In the genomic region with DNA sequence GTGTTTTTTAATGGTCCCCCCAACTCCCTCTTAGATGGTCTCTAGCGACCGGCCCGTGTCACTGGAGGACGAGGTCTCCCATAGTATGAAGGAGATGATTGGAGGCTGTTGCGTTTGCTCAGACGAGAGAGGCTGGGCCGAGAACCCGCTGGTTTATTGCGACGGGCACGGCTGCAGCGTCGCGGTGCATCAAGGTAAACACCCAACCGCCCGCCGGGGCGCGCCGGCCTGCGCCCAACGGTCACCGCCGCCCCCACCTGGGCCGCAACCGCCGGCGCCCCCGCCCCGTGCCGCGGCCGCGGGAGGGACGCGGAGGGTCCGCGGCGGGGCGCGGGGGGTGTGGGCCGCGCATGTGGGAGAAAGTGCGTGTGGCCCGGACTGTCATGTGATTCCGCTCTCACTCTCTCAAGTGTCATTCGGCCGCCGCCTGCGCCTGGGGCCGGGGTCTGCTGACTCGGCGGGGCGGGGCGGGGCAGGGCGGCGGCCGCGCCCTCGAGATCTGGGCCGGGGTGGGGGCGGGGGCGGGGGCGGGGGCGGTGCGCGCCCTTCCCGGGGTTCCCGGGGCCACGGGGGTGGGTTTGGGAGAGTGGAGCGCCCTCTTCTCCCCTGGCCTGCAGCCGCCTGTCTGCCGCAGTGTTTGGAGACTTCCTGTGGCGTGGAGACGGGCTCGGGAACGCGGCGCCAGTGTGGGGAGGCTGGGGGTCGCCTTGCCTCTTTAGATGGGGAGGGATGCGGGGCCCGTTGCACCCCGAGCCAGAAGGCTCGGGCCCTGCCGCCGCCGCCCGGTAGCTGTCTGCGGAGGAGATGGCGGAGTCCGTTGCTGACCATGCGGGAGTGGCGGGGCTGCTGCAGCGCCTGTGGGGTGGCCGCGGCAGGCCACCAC, we compare ENCODE assay signal across 8 cellular contexts. TPM values are rescaled to one million over a fixed set of nuclear protein-coding genes. Genes with fewer than 3 reads are reported as not detected.
A peak's percentile ranks its signal among the peaks of the same experiment; 100 is the strongest.
DNase-seq lines count a peak whose midpoint lies in the region; ATAC-seq and TF ChIP-seq lines count a peak whose summit lies in the region.

No MANE protein-coding gene starts in this region.

- H3K36me3 ChIP-seq in OCI-LY1 (ENCODE audit: insufficient read depth, low read length), result peaks cover 33% of the 10 kb centered on the region
- peaks cover 3 to 36% (median 11%) of the 10 kb centered on the region in 3 donors for H3K36me3 ChIP-seq in esophagus squamous epithelium
- H3K36me3 ChIP-seq in thyroid gland, result peaks cover 10 to 15% of the 10 kb centered on the region in 2 donors

- peak overlapping the region; percentile 67 for H3K18ac ChIP-seq in H9 (ENCODE audit: insufficient read length, low read depth, low read length)

- no peak for TF ChIP-seq CTCF in H9 (conservative IDR thresholded peaks at IDR 0.05)
- no peak for TF ChIP-seq CTCF in OCI-LY1 (IDR thresholded peaks at IDR 0.05; ENCODE audit: low read length)
- TF ChIP-seq CTCF in esophagus squamous epithelium (IDR thresholded peaks at IDR 0.05), result no peak
- peak in 1 of 6 experiments; percentile 8 for TF ChIP-seq CTCF in thyroid gland (IDR thresholded peaks at IDR 0.05)

- H3K27ac Mint-ChIP-seq in H9, result peak overlapping the region; percentile 70 to 94 (median 93)

- peaks cover 24 to 35% of the 10 kb centered on the region in 2 experiments for H3K4me1 Mint-ChIP-seq in H9
- peaks cover 19% of the 10 kb centered on the region for H3K4me1 Mint-ChIP-seq in activated T-cell treated with anti-CD3 and anti-CD28 coated beads, Interleukin-2, amount 50 U/mL, for 4 hours (ENCODE audit: low read depth)

- H3K9me3 Mint-ChIP-seq in H9, result no peaks in the 10 kb centered on the region
- no peaks in the 10 kb centered on the region for H3K9me3 Mint-ChIP-seq in activated T-cell treated with anti-CD3 and anti-CD28 coated beads, Interleukin-2, amount 50 U/mL, for 4 hours

- no peaks in the 10 kb centered on the region for H3K9me2 ChIP-seq in OCI-LY1 (ENCODE audit: low read depth, low read length)

- peak overlapping the region; percentile 79 for H3K14ac ChIP-seq in H9 (ENCODE audit: insufficient read depth, low read length)

- no peak overlapping the region for H4K5ac ChIP-seq in H9 (ENCODE audit: insufficient read length, low read depth, low read length)

- H3K27me3 ChIP-seq in H9 (ENCODE audit: insufficient read depth, low read length) (no peaks in the 10 kb centered on the region), OCI-LY1 (ENCODE audit: insufficient read depth, low read length) (no peaks in the 10 kb centered on the region), esophagus squamous epithelium (no peaks in the 10 kb centered on the region), thyroid gland (no peaks in the 10 kb centered on the region)

- H3K79me2 ChIP-seq in H9 (ENCODE audit: insufficient read depth, low read length) (peaks cover 11% of the 10 kb centered on the region; the same call in 1 of the 2 replicates), OCI-LY1 (ENCODE audit: insufficient read depth, low read length) (peaks cover 11% of the 10 kb centered on the region)

- ATAC-seq in activated T-cell treated with anti-CD3 and anti-CD28 coated beads, Interleukin-2, amount 50 U/mL, for 4 hours, result peak; percentile 58 to 64

- no peak overlapping the region for H3K23ac ChIP-seq in H9 (ENCODE audit: insufficient read length, low read depth, low read length)

- H4K20me1 ChIP-seq in H9 (ENCODE audit: control insufficient read depth, insufficient read depth, insufficient read length), result no peaks in the 10 kb centered on the region
- H4K20me1 ChIP-seq in OCI-LY1 (ENCODE audit: insufficient read depth, low read length), result no peaks in the 10 kb centered on the region

- no peaks in the 10 kb centered on the region for H3K27me3 Mint-ChIP-seq in H9 (ENCODE audit: low read depth)
- no peaks in the 10 kb centered on the region for H3K27me3 Mint-ChIP-seq in activated T-cell treated with anti-CD3 and anti-CD28 coated beads, Interleukin-2, amount 50 U/mL, for 4 hours (ENCODE audit: low read depth)

- DNase-seq in DMS53 treated with DMSO at 0.1 percent for 48 hours (lab: John Stamatoyannopoulos, UW; ENCODE audit: unreplicated experiment) (peak; percentile 67), H9 (peak; percentile 73), esophagus squamous epithelium (lab: John Stamatoyannopoulos, UW) (no peak), myocyte (ENCODE audit: low read depth) (peak; percentile 60), thyroid gland (peak; percentile 70 to 75), NCI-H446 treated with DMSO at 0.1 percent for 48 hours (lab: John Stamatoyannopoulos, UW) (no peak)
- peak; percentile 26 for DNase-seq in activated T-cell treated with anti-CD3 and anti-CD28 coated beads, Interleukin-2, amount 50 U/mL, for 4 hours

- no peak overlapping the region for H2BK5ac ChIP-seq in H9 (ENCODE audit: insufficient read length, low read length)

- no peaks in the 10 kb centered on the region for H3K9me3 ChIP-seq in H9 (ENCODE audit: control insufficient read depth, low read depth, low read length)
- no peaks in the 10 kb centered on the region for H3K9me3 ChIP-seq in OCI-LY1 (ENCODE audit: low read length)
- H3K9me3 ChIP-seq in esophagus squamous epithelium, result no peaks in the 10 kb centered on the region
- no peaks in the 10 kb centered on the region for H3K9me3 ChIP-seq in thyroid gland

- H3K36me3 Mint-ChIP-seq in H9 (ENCODE audit: insufficient read depth in 1 of 3, low read depth in 3 of 3), result peaks cover 17 to 33% (median 28%) of the 10 kb centered on the region in 3 experiments; a peak in 6 of 7 replicates
- H3K36me3 Mint-ChIP-seq in activated T-cell treated with anti-CD3 and anti-CD28 coated beads, Interleukin-2, amount 50 U/mL, for 4 hours (ENCODE audit: insufficient read depth), result peaks cover 11% of the 10 kb centered on the region

- no CpG with 5 or more reads among the region's 96 CpGs for WGBS in H9 (ENCODE audit: extremely low coverage, insufficient read length, low lambda C conversion rate)
- WGBS in esophagus squamous epithelium, 2 donors, result 4% methylated on average over 7 of the region's 96 CpGs; no CpG with 5 or more reads in 1 of the 2 donors
- 4 to 9% methylated on average over 13 to 29 of the region's 96 CpGs for WGBS in thyroid gland, 2 donors

- intact Hi-C loops in esophagus squamous epithelium (cut with DNase I) (loop anchor here (10.0 kb wide), 1 partner anchor 190 kb away; no protein-coding TSS in a partner anchor), thyroid gland (cut with DNase I) (no loop called here)

- H2AK5ac ChIP-seq in H9 (ENCODE audit: insufficient read length, low read length), result no peak overlapping the region

- H3K4me1 ChIP-seq in H9 (ENCODE audit: insufficient read depth, low read length) (peaks cover 4% of the 10 kb centered on the region; the same call in 1 of the 2 replicates), OCI-LY1 (ENCODE audit: insufficient read depth, low read length, severe bottlenecking) (peaks cover 20% of the 10 kb centered on the region), esophagus squamous epithelium (peaks cover 4 to 61% (median 19%) of the 10 kb centered on the region in 3 donors), thyroid gland (peaks cover 6 to 12% of the 10 kb centered on the region in 2 donors)

- no peak overlapping the region for H3K27ac ChIP-seq in H9 (ENCODE audit: insufficient read length, low read depth, low read length)
- H3K27ac ChIP-seq in OCI-LY1 (ENCODE audit: low read depth, low read length, poor library complexity, severe bottlenecking), result peak overlapping the region; percentile 50
- peak overlapping the region; percentile 91 to 100 (median 96) for H3K27ac ChIP-seq in esophagus squamous epithelium
- peak overlapping the region; percentile 72 to 98 (median 94) for H3K27ac ChIP-seq in thyroid gland

- peak overlapping the region; percentile 80 to 90 for H3K4me3 Mint-ChIP-seq in H9
- peak overlapping the region; percentile 84 for H3K4me3 Mint-ChIP-seq in activated T-cell treated with anti-CD3 and anti-CD28 coated beads, Interleukin-2, amount 50 U/mL, for 4 hours

- no peak overlapping the region for H2BK20ac ChIP-seq in H9 (ENCODE audit: low read depth, low read length, poor library complexity, severe bottlenecking)

- H3K4me2 ChIP-seq in H9 (ENCODE audit: insufficient read depth, insufficient read length, low read length) (peak overlapping the region; percentile 29), OCI-LY1 (ENCODE audit: low read length) (peak overlapping the region; percentile 84)

- peaks cover 5% of the 10 kb centered on the region for H3K79me1 ChIP-seq in H9 (ENCODE audit: insufficient read depth, low read depth, low read length, poor library complexity, severe bottlenecking)

- peaks cover 7% of the 10 kb centered on the region for H3K23me2 ChIP-seq in H9 (ENCODE audit: insufficient read length, low read depth, low read length, poor library complexity, severe bottlenecking)

- H3K9ac ChIP-seq in H9 (ENCODE audit: extremely low read depth, insufficient read length, low read length), result peak overlapping the region; percentile 79
- peak overlapping the region; percentile 76 for H3K9ac ChIP-seq in OCI-LY1 (ENCODE audit: low read length)

- H4K8ac ChIP-seq in H9 (replicated peaks; ENCODE audit: insufficient read length, low read depth, low read length), result no peak overlapping the region

- no peak overlapping the region for H2BK120ac ChIP-seq in H9 (ENCODE audit: low read depth, low read length, poor library complexity, severe bottlenecking)

- TF ChIP-seq POLR2A in esophagus squamous epithelium (IDR thresholded peaks at IDR 0.05), result no peak
- peak in 1 of 2 donors; percentile 38 for TF ChIP-seq POLR2A in thyroid gland (IDR thresholded peaks at IDR 0.05)

- H2BK12ac ChIP-seq in H9 (ENCODE audit: insufficient read length, low read depth, low read length), result no peak overlapping the region

- H4K91ac ChIP-seq in H9 (ENCODE audit: insufficient read length, low read depth, low read length), result no peak overlapping the region

- no peaks in the 10 kb centered on the region for H3F3A ChIP-seq in OCI-LY1 (ENCODE audit: insufficient read depth, low read length)

- H3T11ph ChIP-seq in H9 (ENCODE audit: low read length), result no peak overlapping the region

- no peak overlapping the region for H2AFZ ChIP-seq in H9 (ENCODE audit: low read length)
- H2AFZ ChIP-seq in OCI-LY1 (ENCODE audit: low read length), result no peak overlapping the region

- no peak overlapping the region for H3K56ac ChIP-seq in H9 (ENCODE audit: insufficient read length, low read depth, low read length)

- H2BK15ac ChIP-seq in H9 (ENCODE audit: low read depth, low read length), result no peak overlapping the region

- no peak overlapping the region for H3K4ac ChIP-seq in H9 (ENCODE audit: low read depth, low read length)

- H3K4me3 ChIP-seq in OCI-LY1 (ENCODE audit: low read depth, low read length, poor library complexity, severe bottlenecking) (peak overlapping the region; percentile 74), esophagus squamous epithelium (peak overlapping the region; percentile 61 to 96 (median 82)), thyroid gland (replicated peaks in 1 of 3) (peak overlapping the region in 2 of 3 donors; percentile 35 to 89)

RNA-seq across cellular contexts. Expression of a gene that starts 0.8 kb away (rescaled TPM):
- total RNA-seq in H9 (2021) (72.3 and 75.9 TPM in 2 replicates), esophagus squamous epithelium (10 to 100 TPM; 22.7 to 49.6 (median 32.4) TPM), myocyte (15.5 and 20.4 TPM in 2 replicates), thyroid gland (100 to 1,000 TPM in 1 of 4 donors, 10 to 100 TPM in 3; 46.3 to 109 (median 57.7) TPM)
- 10 to 100 TPM; 28.6 to 30.6 (median 29.4) TPM for total RNA-seq in activated T-cell treated with anti-CD3 and anti-CD28 coated beads, Interleukin-2, amount 50 U/mL, for 4 hours
- 13.4 TPM for polyA plus RNA-seq in myocyte (2012)

RNA-seq across cellular contexts. Expression of a gene that starts 9.4 kb away (rescaled TPM):
- 5.4 and 5.9 TPM in 2 replicates for total RNA-seq in H9 (2021)
- not detected for total RNA-seq in activated T-cell treated with anti-CD3 and anti-CD28 coated beads, Interleukin-2, amount 50 U/mL, for 4 hours
- under 1 TPM in 3 of 4 donors, not detected in 1; 0.53 to 0.57 (median 0.57) TPM for total RNA-seq in esophagus squamous epithelium
- 0.26 and 0.37 TPM in 2 replicates for total RNA-seq in myocyte
- 0.16 TPM for polyA plus RNA-seq in myocyte (2012)
- 1 to 10 TPM; 3.1 to 9.9 (median 7.1) TPM for total RNA-seq in thyroid gland

Comparison
In these comparisons a context has a peak if more than half of its experiments do, and no peak if none do; other contexts are left out.
1. DNase-seq: peak in DMS53 treated with DMSO at 0.1 percent for 48 hours (single experiment), H9 (single experiment), activated T-cell treated with anti-CD3 and anti-CD28 coated beads, Interleukin-2, amount 50 U/mL, for 4 hours (single experiment), myocyte (single experiment) and thyroid gland (2 of 2); none in esophagus squamous epithelium (single experiment) and NCI-H446 treated with DMSO at 0.1 percent for 48 hours (single experiment).
2. Peak in every context shown above with its lines, with median percentiles within 50 percentile points of each other: H3K4me3 ChIP-seq.